In genomic region chr1:93730621-93731020, GRCh38 we compare ENCODE assay signal across 25 cellular contexts.
"Had no signal": no experiment of that assay in that cellular context is flagged by ENCODE, and none has a peak within 500 bp of the region (broad histone marks: within the 10 kb centered on the region; RNA-seq: fewer than 3 reads in every experiment).

No MANE protein-coding gene starts in this region.

- H3K27ac Mint-ChIP-seq: activated CD4-positive, alpha-beta T cell treated with anti-CD3 and anti-CD28 coated beads, Interleukin-2, amount 10 ng/mL, durations not matched to agents 7 days and 5 days; activated CD8-positive, alpha-beta T cell treated with anti-CD3 and anti-CD28 coated beads, Interleukin-2, amount 10 ng/mL, durations not matched to agents 7 days and 5 days; activated naive CD8-positive, alpha-beta T cell treated with anti-CD3 and anti-CD28 coated beads, Interleukin-2, amount 50 U/mL, for 24 hours; activated T-helper 1 cell treated with anti-CD3 and anti-CD28 coated beads, Interleukin-12 subunit alpha, Interleukin-12 subunit beta, Interleukin-2, Interleukin-4 antibody, amounts not matched to agents 30 ng/mL and 10 ng/mL and 1 ng/mL, durations not matched to agents 14 hours and 24 hours and 36 hours; memory B cell; nephron progenitor cell; stimulated activated effector memory CD8-positive, alpha-beta T cell treated with anti-CD3 and anti-CD28 coated beads, Interleukin-12 subunit alpha, Interleukin-12 subunit beta, amount 100 ng/mL, for 72 hours had no signal

- FAIRE-seq: TTC549 had no signal

- H3K4me3 ChIP-seq: ascending aorta, colonic mucosa, esophagus muscularis mucosa, gastrocnemius medialis, mucosa of descending colon, right lobe of liver, skin epidermis, thoracic aorta had no signal

- ATAC-seq: activated CD8-positive, alpha-beta T cell treated with anti-CD3 and anti-CD28 coated beads, Interleukin-2, amount 10 ng/mL, durations not matched to agents 7 days and 5 days; activated naive CD8-positive, alpha-beta T cell treated with anti-CD3 and anti-CD28 coated beads, Interleukin-2, amount 50 U/mL, for 24 hours; gastrocnemius medialis; left ventricle myocardium superior; mucosa of descending colon; stimulated activated effector memory CD8-positive, alpha-beta T cell treated with anti-CD3 and anti-CD28 coated beads, Interleukin-12 subunit alpha, Interleukin-12 subunit beta, amount 100 ng/mL, for 72 hours had no signal

- H3K4me1 Mint-ChIP-seq: activated CD4-positive, alpha-beta T cell treated with anti-CD3 and anti-CD28 coated beads, Interleukin-2, amount 10 ng/mL, durations not matched to agents 7 days and 5 days; activated naive CD8-positive, alpha-beta T cell treated with anti-CD3 and anti-CD28 coated beads, Interleukin-2, amount 50 U/mL, for 24 hours; stimulated activated effector memory CD8-positive, alpha-beta T cell treated with anti-CD3 and anti-CD28 coated beads, Interleukin-12 subunit alpha, Interleukin-12 subunit beta, amount 100 ng/mL, for 72 hours had no signal

- H3K36me3 ChIP-seq: ascending aorta, brain microvascular endothelial cell, colonic mucosa, esophagus muscularis mucosa, gastrocnemius medialis, right lobe of liver, thoracic aorta, WERI-Rb-1 had no signal

- H3K4me1 ChIP-seq: colonic mucosa, esophagus muscularis mucosa, right lobe of liver had no signal

- DNase-seq: activated CD4-positive, alpha-beta T cell treated with anti-CD3 and anti-CD28 coated beads, Interleukin-2, amount 10 ng/mL, durations not matched to agents 7 days and 5 days; activated CD4-positive, CD25-positive, alpha-beta regulatory T cell treated with anti-CD3 and anti-CD28 coated beads, Interleukin-2, amount 50 U/mL, for 72 hours; activated CD8-positive, alpha-beta T cell treated with anti-CD3 and anti-CD28 coated beads, Interleukin-2, amount 10 ng/mL, durations not matched to agents 7 days and 5 days; activated gamma-delta T cell; activated naive CD4-positive, alpha-beta T cell treated with anti-CD3 and anti-CD28 coated beads, Interleukin-2, amount 50 U/mL, for 16 hours; activated naive CD8-positive, alpha-beta T cell treated with anti-CD3 and anti-CD28 coated beads, Interleukin-2, amount 50 U/mL, for 24 hours; brain microvascular endothelial cell; colonic mucosa; gastrocnemius medialis; hippocampal formation; left ventricle myocardium superior; mucosa of descending colon; nephron progenitor cell; right lobe of liver; stimulated activated CD4-positive, alpha-beta T cell treated with anti-CD3 and anti-CD28 coated beads, Interleukin-2, amount 100 ng/mL, for 24 hours; T-helper 1 cell; WERI-Rb-1 had no signal

- H3K9me3 ChIP-seq: ascending aorta, colonic mucosa, esophagus muscularis mucosa, gastrocnemius medialis, mucosa of descending colon, right lobe of liver, thoracic aorta had no signal

- H3K27me3 ChIP-seq: ascending aorta, brain microvascular endothelial cell, colonic mucosa, esophagus muscularis mucosa, gastrocnemius medialis, right lobe of liver had no signal

- H3K36me3 Mint-ChIP-seq: memory B cell; stimulated activated effector memory CD8-positive, alpha-beta T cell treated with anti-CD3 and anti-CD28 coated beads, Interleukin-12 subunit alpha, Interleukin-12 subunit beta, amount 100 ng/mL, for 72 hours had no signal

- H3K27ac ChIP-seq: ascending aorta, brain microvascular endothelial cell, colonic mucosa, esophagus muscularis mucosa, gastrocnemius medialis, right lobe of liver, thoracic aorta, WERI-Rb-1 had no signal

- H3K9me3 Mint-ChIP-seq: activated CD4-positive, alpha-beta T cell treated with anti-CD3 and anti-CD28 coated beads, Interleukin-2, amount 10 ng/mL, durations not matched to agents 7 days and 5 days; activated naive CD8-positive, alpha-beta T cell treated with anti-CD3 and anti-CD28 coated beads, Interleukin-2, amount 50 U/mL, for 24 hours; activated T-helper 1 cell treated with anti-CD3 and anti-CD28 coated beads, Interleukin-12 subunit alpha, Interleukin-12 subunit beta, Interleukin-2, Interleukin-4 antibody, amounts not matched to agents 30 ng/mL and 10 ng/mL and 1 ng/mL, durations not matched to agents 14 hours and 24 hours and 36 hours; memory B cell; nephron progenitor cell; stimulated activated effector memory CD8-positive, alpha-beta T cell treated with anti-CD3 and anti-CD28 coated beads, Interleukin-12 subunit alpha, Interleukin-12 subunit beta, amount 100 ng/mL, for 72 hours had no signal

- H3K27me3 Mint-ChIP-seq: activated CD4-positive, alpha-beta T cell treated with anti-CD3 and anti-CD28 coated beads, Interleukin-2, amount 10 ng/mL, durations not matched to agents 7 days and 5 days; activated naive CD8-positive, alpha-beta T cell treated with anti-CD3 and anti-CD28 coated beads, Interleukin-2, amount 50 U/mL, for 24 hours; memory B cell had no signal

- H3K4me3 Mint-ChIP-seq: activated CD4-positive, alpha-beta T cell treated with anti-CD3 and anti-CD28 coated beads, Interleukin-2, amount 10 ng/mL, durations not matched to agents 7 days and 5 days; activated CD8-positive, alpha-beta T cell treated with anti-CD3 and anti-CD28 coated beads, Interleukin-2, amount 10 ng/mL, durations not matched to agents 7 days and 5 days; activated naive CD8-positive, alpha-beta T cell treated with anti-CD3 and anti-CD28 coated beads, Interleukin-2, amount 50 U/mL, for 24 hours; activated T-helper 1 cell treated with anti-CD3 and anti-CD28 coated beads, Interleukin-12 subunit alpha, Interleukin-12 subunit beta, Interleukin-2, Interleukin-4 antibody, amounts not matched to agents 30 ng/mL and 10 ng/mL and 1 ng/mL, durations not matched to agents 14 hours and 24 hours and 36 hours; memory B cell; nephron progenitor cell; stimulated activated effector memory CD8-positive, alpha-beta T cell treated with anti-CD3 and anti-CD28 coated beads, Interleukin-12 subunit alpha, Interleukin-12 subunit beta, amount 100 ng/mL, for 72 hours had no signal
